In genomic region chr12:56162468-56163290, GRCh38 we compare ENCODE assay signal across 9 cellular contexts. TPM values are rescaled to one million over a fixed set of nuclear protein-coding genes. Genes with fewer than 3 reads are reported as not detected.
DNase-seq lines count a peak whose midpoint lies in the region; ATAC-seq, FAIRE-seq and TF ChIP-seq lines count a peak whose summit lies in the region.
"Had no signal": no experiment of that assay in that cellular context is flagged by ENCODE, and none has a peak within 500 bp of the region (broad histone marks: within the 10 kb centered on the region; RNA-seq: fewer than 3 reads in every experiment).

No MANE protein-coding gene starts in this region.

- ATAC-seq in PC-3 = no peak
- ATAC-seq in HG03460 (IDR thresholded peaks at IDR 0.05; ENCODE audit: unreplicated experiment) = no peak

- H3K4me1 ChIP-seq in PC-3 (ENCODE audit: insufficient read depth, low read length) = peaks cover 20% of the 10 kb centered on the region
- peaks cover 8% of the 10 kb centered on the region for H3K4me1 ChIP-seq in endodermal cell (ENCODE audit: control insufficient read depth, insufficient read depth, low read length)
- H3K4me1 ChIP-seq in prostate gland (replicated peaks) = peaks cover 12% of the 10 kb centered on the region
- H3K4me1 ChIP-seq in right atrium auricular region = peaks cover 0 to 37% of the 10 kb centered on the region in 2 donors

- H3K27ac Mint-ChIP-seq in endodermal cell = peak overlapping the region; percentile 99

- no peaks in the 10 kb centered on the region for H3K27me3 Mint-ChIP-seq in endodermal cell (ENCODE audit: insufficient read depth)

- TSS peak; percentile 15 for BruUV-seq in PC-3 (replicated peaks; lab: Mats Ljungman, UMichigan)

- no peaks in the 10 kb centered on the region for H3K9me3 Mint-ChIP-seq in endodermal cell

- H3K27me3 ChIP-seq in PC-3 (ENCODE audit: low read length) (no peaks in the 10 kb centered on the region), endodermal cell (ENCODE audit: control insufficient read depth, insufficient read depth, low read length, poor library complexity, severe bottlenecking) (no peaks in the 10 kb centered on the region), prostate gland (replicated peaks; ENCODE audit: insufficient read depth) (no peaks in the 10 kb centered on the region), right atrium auricular region (no peaks in the 10 kb centered on the region)
- H3K27me3 ChIP-seq: ascending aorta, MG63 had no signal

- no peak for FAIRE-seq in GM12891 (lab: Jason Lieb, UNC)

- TF ChIP-seq CTCF in PC-3 (conservative IDR thresholded peaks at IDR 0.05; ENCODE audit: low read depth, low read length) = no peak
- no peak for TF ChIP-seq CTCF in endodermal cell (conservative IDR thresholded peaks at IDR 0.05)
- TF ChIP-seq CTCF in prostate gland (IDR thresholded peaks at IDR 0.05) = no peak
- no peak for TF ChIP-seq CTCF in right atrium auricular region (IDR thresholded peaks at IDR 0.05)

- peaks cover 13% of the 10 kb centered on the region for H3F3A ChIP-seq in PC-3 (ENCODE audit: low read length, unreplicated experiment)

- WGBS in endodermal cell (ENCODE audit: insufficient coverage in 1 of 2, insufficient read length in 1 of 2), 2 experiments = 84 to 100% methylated on average over 1 to 10 of the region's 11 CpGs
- 49% methylated on average over 11 of the region's 11 CpGs for WGBS in prostate gland

- H3K9ac ChIP-seq in PC-3 (ENCODE audit: low read length) (no peak overlapping the region), endodermal cell (ENCODE audit: extremely low read depth, low read length, poor library complexity, severe bottlenecking) (no peak overlapping the region)

- H3K4me1 Mint-ChIP-seq in endodermal cell = peaks cover 41% of the 10 kb centered on the region

- no peak overlapping the region for H3K4me2 ChIP-seq in PC-3 (ENCODE audit: low read length)

- TF ChIP-seq POLR2A in GM12891 (IDR thresholded peaks at IDR 0.05; ENCODE audit: low read depth, low read length) = peak; percentile 46; the same call in 1 of the 2 replicates
- TF ChIP-seq POLR2A in prostate gland (IDR thresholded peaks at IDR 0.05) = no peak

- intact Hi-C loops in PC-3 (cut with micrococcal nuclease) (no loop called here), prostate gland (cut with DNase I) (no loop called here)

- H4K20me1 ChIP-seq in PC-3 (ENCODE audit: low read length) = peaks cover 34% of the 10 kb centered on the region

- DNase-seq in GM12891 (ENCODE audit: insufficient read length, low spot score) (no peak), PC-3 (no peak), endodermal cell (peak; percentile 79), prostate gland (ENCODE audit: low spot score) (no peak), NCI-H187 treated with DMSO at 0.1 percent for 48 hours (lab: John Stamatoyannopoulos, UW) (no peak), right atrium auricular region (ENCODE audit: low spot score) (no peak)
- DNase-seq: MG63 had no signal

- peaks cover 38% of the 10 kb centered on the region for H3K79me2 ChIP-seq in PC-3 (ENCODE audit: low read length)

- no peaks in the 10 kb centered on the region for H3K9me2 ChIP-seq in PC-3 (replicated peaks; ENCODE audit: low read length)

- H3K36me3 ChIP-seq in PC-3 (ENCODE audit: low read depth, low read length) (peaks cover 51% of the 10 kb centered on the region), endodermal cell (ENCODE audit: control insufficient read depth, insufficient read depth, low read length) (peaks cover 81% of the 10 kb centered on the region), prostate gland (peaks cover 10 to 26% of the 10 kb centered on the region in 2 donors), right atrium auricular region (peaks cover 84% of the 10 kb centered on the region)

- H3K9me3 ChIP-seq in PC-3 (ENCODE audit: low read length) = no peaks in the 10 kb centered on the region
- H3K9me3 ChIP-seq in endodermal cell (ENCODE audit: control insufficient read depth, low read length) = no peaks in the 10 kb centered on the region
- no peaks in the 10 kb centered on the region for H3K9me3 ChIP-seq in prostate gland
- no peaks in the 10 kb centered on the region for H3K9me3 ChIP-seq in right atrium auricular region
- H3K9me3 ChIP-seq: ascending aorta, MG63 had no signal

- H3K27ac ChIP-seq in PC-3 (ENCODE audit: low read length) (no peak overlapping the region), endodermal cell (ENCODE audit: low read depth, low read length) (peak overlapping the region; percentile 50), prostate gland (peak overlapping the region; percentile 97 to 98), right atrium auricular region (no peak overlapping the region)

- no peak overlapping the region for H3K4me3 Mint-ChIP-seq in endodermal cell

- no peak overlapping the region for H2AFZ ChIP-seq in PC-3 (ENCODE audit: low read length)

- POLR2A ChIA-PET in PC-3 (lab: Charles Lee; ENCODE audit: unreplicated experiment) = interaction anchor here (0.7 kb wide), 2 partner anchors 18 to 25 kb away, joined by 4 to 6 read pairs; no protein-coding TSS in a partner anchor

- CTCF ChIA-PET in PC-3 (lab: Charles Lee) = interaction anchor here (0.5 to 0.6 kb wide), 2 partner anchors 35 to 232 kb away, joined by 3 to 4 read pairs; partner anchors contain the start of gene ESYT1

- H3K4me3 ChIP-seq in PC-3 (ENCODE audit: low read length) = no peak overlapping the region
- H3K4me3 ChIP-seq in endodermal cell (ENCODE audit: low read length) = no peak overlapping the region
- no peak overlapping the region for H3K4me3 ChIP-seq in prostate gland
- H3K4me3 ChIP-seq in right atrium auricular region = no peak overlapping the region
- H3K4me3 ChIP-seq: MG63 had no signal

- peaks cover 68% of the 10 kb centered on the region for H3K36me3 Mint-ChIP-seq in endodermal cell (ENCODE audit: low read depth)

TF ChIP-seq in GM12891, 5 proteins besides CTCF, POLR2A, EP300 and RAD21:
- no peak for TF ChIP-seq SPI1 (IDR thresholded peaks at IDR 0.05; ENCODE audit: low read depth, low read length)
- TF ChIP-seq POLR2AphosphoS5 (IDR thresholded peaks at IDR 0.05; ENCODE audit: low read depth, low read length) = peak; percentile 78
- no peak for TF ChIP-seq TAF1 (IDR thresholded peaks at IDR 0.05; ENCODE audit: low read depth, low read length)
TF ChIP-seq in GM12891: peak in this region for 1.

RNA-seq across cellular contexts. Expression of gene MYL6, which starts 4.5 kb away (rescaled TPM):
- polyA plus RNA-seq in GM12891 (2012; ENCODE audit: low read depth, missing spikeins) = 1,391 TPM
- total RNA-seq in PC-3 (2014; rRNA removed) = 1,385 and 1,597 TPM in 2 replicates
- 1,000 to 10,000 TPM; 1,640 to 1,647 TPM for total RNA-seq in endodermal cell
- polyA plus RNA-seq in endodermal cell (2013, experiment 1 of 2) = 1,347 TPM
- polyA plus RNA-seq in endodermal cell (2013, experiment 2 of 2) = 1,436 TPM
- total RNA-seq in prostate gland = 1,000 to 10,000 TPM; 1,587 to 1,792 TPM
- total RNA-seq in right atrium auricular region = 1,000 to 10,000 TPM in 1 of 2 donors, 100 to 1,000 TPM in 1; 567 to 1,179 TPM

RNA-seq across cellular contexts. Expression of gene MYL6B, which starts 10.3 kb away (rescaled TPM):
- 125 TPM for polyA plus RNA-seq in GM12891 (2012; ENCODE audit: low read depth, missing spikeins)
- total RNA-seq in PC-3 (2014; rRNA removed) (153 and 178 TPM in 2 replicates), endodermal cell (100 to 1,000 TPM; 153 to 191 TPM), prostate gland (100 to 1,000 TPM in 1 of 2 donors, 10 to 100 TPM in 1; 66.4 to 203 TPM), right atrium auricular region (10 to 100 TPM; 36.1 to 55.1 TPM)
- polyA plus RNA-seq in endodermal cell (2013, experiment 1 of 2) = 175 TPM
- 170 TPM for polyA plus RNA-seq in endodermal cell (2013, experiment 2 of 2)

RNA-seq across cellular contexts. Expression of gene SMARCC2, which starts 26.6 kb away (rescaled TPM):
- 35.4 TPM for polyA plus RNA-seq in GM12891 (2012; ENCODE audit: low read depth, missing spikeins)
- total RNA-seq in PC-3 (2014; rRNA removed) (38.4 and 39.4 TPM in 2 replicates), endodermal cell (100 to 1,000 TPM; 127 to 129 TPM), prostate gland (100 to 1,000 TPM in 1 of 2 donors, 10 to 100 TPM in 1; 60.4 to 101 TPM), right atrium auricular region (10 to 100 TPM; 45.0 to 70.2 TPM)
- 114 TPM for polyA plus RNA-seq in endodermal cell (2013, experiment 1 of 2)
- polyA plus RNA-seq in endodermal cell (2013, experiment 2 of 2) = 107 TPM

RNA-seq across cellular contexts. Expression of gene ESYT1, which starts 34.6 kb away (rescaled TPM):
- polyA plus RNA-seq in GM12891 (2012; ENCODE audit: low read depth, missing spikeins) = 39.7 TPM
- total RNA-seq in PC-3 (2014; rRNA removed) = 120 and 176 TPM in 2 replicates
- 100 to 1,000 TPM in 1 of 2 donors, 10 to 100 TPM in 1; 97.0 to 118 TPM for total RNA-seq in endodermal cell
- polyA plus RNA-seq in endodermal cell (2013, experiment 1 of 2) = 55.5 TPM
- 64.1 TPM for polyA plus RNA-seq in endodermal cell (2013, experiment 2 of 2)
- 100 to 1,000 TPM in 1 of 2 donors, 10 to 100 TPM in 1; 66.8 to 167 TPM for total RNA-seq in prostate gland
- total RNA-seq in right atrium auricular region = 10 to 100 TPM; 25.4 to 74.0 TPM

RNA-seq across cellular contexts. Expression of gene ZC3H10, which starts 44.6 kb away (rescaled TPM):
- polyA plus RNA-seq in GM12891 (2012; ENCODE audit: low read depth, missing spikeins) = 0.90 TPM
- total RNA-seq in PC-3 (2014; rRNA removed) (4.8 and 5.6 TPM in 2 replicates), endodermal cell (1 to 10 TPM; 7.9 to 9.1 TPM), prostate gland (1 to 10 TPM; 4.6 to 9.1 TPM), right atrium auricular region (1 to 10 TPM; 2.1 to 2.9 TPM)
- 6.1 TPM for polyA plus RNA-seq in endodermal cell (2013, experiment 1 of 2)
- 4.3 TPM for polyA plus RNA-seq in endodermal cell (2013, experiment 2 of 2)

Comparison
In these comparisons a context has a peak if more than half of its experiments do, and no peak if none do; other contexts are left out.
1. H3K27ac ChIP-seq: peak in endodermal cell (single experiment) and prostate gland (2 of 2); none in PC-3 (single experiment) and right atrium auricular region (0 of 2).